29 cellular contexts compared by ENCODE assay signal in genomic region chr10:27995311-27995710, GRCh38. TPM values are rescaled to one million over a fixed set of nuclear protein-coding genes. Genes with fewer than 3 reads are reported as not detected.
"Had no signal": no experiment of that assay in that cellular context is flagged by ENCODE, and none has a peak within 500 bp of the region (broad histone marks: within the 10 kb centered on the region; RNA-seq: fewer than 3 reads in every experiment).

No MANE protein-coding gene starts in this region.

- FAIRE-seq: keratinocyte had no signal

- H3K4me1 ChIP-seq: ascending aorta, lower lobe of right lung, prostate gland, vagina had no signal

- H3K27me3 ChIP-seq: ascending aorta, brain microvascular endothelial cell, ovary, vagina had no signal

- H3K36me3 ChIP-seq: ascending aorta, brain microvascular endothelial cell, gastrocnemius medialis, lower lobe of right lung, neutrophil, ovary, prostate gland, thoracic aorta, vagina had no signal

- H3K4me3 ChIP-seq: ascending aorta, gastrocnemius medialis, lower lobe of right lung, ovary, prostate gland, thoracic aorta, vagina had no signal

- H3K27ac Mint-ChIP-seq: activated B cell treated with CpG ODN at 0.5 μM for 24 hours; activated CD4-positive, alpha-beta T cell treated with anti-CD3 and anti-CD28 coated beads for 36 hours; activated naive CD4-positive, alpha-beta T cell treated with anti-CD3 and anti-CD28 coated beads, Interleukin-2, amount 50 U/mL, for 72 hours; activated T-cell treated with anti-CD3 and anti-CD28 coated beads, Interleukin-2, amount 50 U/mL, for 24 hours; activated T-helper 17 cell treated with anti-CD3 and anti-CD28 coated beads, Interleukin-2, amount 50 U/mL, for 72 hours; dendritic cell treated with granulocyte-macrophage colony-stimulating factor and Interleukin-4, amounts not matched to agents 40 ng/mL and 50 ng/mL, for 4 days; naive thymus-derived CD4-positive, alpha-beta T cell; type B pancreatic cell had no signal

- H3K27ac ChIP-seq: ascending aorta, brain microvascular endothelial cell, gastrocnemius medialis, lower lobe of right lung, neutrophil, ovary, thoracic aorta, vagina had no signal

- ATAC-seq: activated CD4-positive, alpha-beta T cell treated with anti-CD3 and anti-CD28 coated beads for 36 hours; activated naive CD4-positive, alpha-beta T cell treated with anti-CD3 and anti-CD28 coated beads, Interleukin-2, amount 50 U/mL, for 72 hours; activated T-helper 17 cell treated with anti-CD3 and anti-CD28 coated beads, Interleukin-2, amount 50 U/mL, for 72 hours; esophagus mucosa; gastrocnemius medialis; left lobe of liver; lower lobe of right lung; naive thymus-derived CD4-positive, alpha-beta T cell had no signal

- H3K4me3 Mint-ChIP-seq: activated B cell treated with CpG ODN at 0.5 μM for 24 hours; activated CD4-positive, alpha-beta T cell treated with anti-CD3 and anti-CD28 coated beads for 36 hours; activated T-cell treated with anti-CD3 and anti-CD28 coated beads, Interleukin-2, amount 50 U/mL, for 24 hours; activated T-helper 17 cell treated with anti-CD3 and anti-CD28 coated beads, Interleukin-2, amount 50 U/mL, for 72 hours; dendritic cell treated with granulocyte-macrophage colony-stimulating factor and Interleukin-4, amounts not matched to agents 40 ng/mL and 50 ng/mL, for 4 days; naive thymus-derived CD4-positive, alpha-beta T cell; type B pancreatic cell had no signal

- H3K36me3 Mint-ChIP-seq: activated naive CD4-positive, alpha-beta T cell treated with anti-CD3 and anti-CD28 coated beads, Interleukin-2, amount 50 U/mL, for 72 hours; naive thymus-derived CD4-positive, alpha-beta T cell; type B pancreatic cell had no signal

- H3K9me3 ChIP-seq: ascending aorta, gastrocnemius medialis, lower lobe of right lung, neutrophil, ovary, prostate gland, thoracic aorta, vagina had no signal

- DNase-seq: activated B cell treated with CpG ODN at 0.5 μM for 24 hours; activated CD4-positive, alpha-beta T cell treated with anti-CD3 and anti-CD28 coated beads for 36 hours; activated CD4-positive, alpha-beta T cell treated with anti-CD3 and anti-CD28 coated beads, Interleukin-2, amount 50 U/mL, for 4 hours; activated CD8-positive, alpha-beta memory T cell treated with anti-CD3 and anti-CD28 coated beads for 24 hours; activated CD8-positive, alpha-beta memory T cell treated with anti-CD3 and anti-CD28 coated beads, Interleukin-2, amount 50 U/mL, for 4 hours; activated T-cell treated with anti-CD3 and anti-CD28 coated beads, Interleukin-2, amount 50 U/mL, for 24 hours; brain microvascular endothelial cell; caudate nucleus; effector CD8-positive, alpha-beta T cell; gastrocnemius medialis; hippocampal formation; lower lobe of right lung; naive thymus-derived CD4-positive, alpha-beta T cell; ovary; stimulated activated CD4-positive, alpha-beta T cell treated with anti-CD3 and anti-CD28 coated beads, Interleukin-4, amount 100 ng/mL, for 1 hour; stimulated activated naive CD4-positive, alpha-beta T cell; T1000 had no signal

- H3K9me3 Mint-ChIP-seq: activated B cell treated with CpG ODN at 0.5 μM for 24 hours; activated naive CD4-positive, alpha-beta T cell treated with anti-CD3 and anti-CD28 coated beads, Interleukin-2, amount 50 U/mL, for 72 hours; activated T-cell treated with anti-CD3 and anti-CD28 coated beads, Interleukin-2, amount 50 U/mL, for 24 hours; activated T-helper 17 cell treated with anti-CD3 and anti-CD28 coated beads, Interleukin-2, amount 50 U/mL, for 72 hours; dendritic cell treated with granulocyte-macrophage colony-stimulating factor and Interleukin-4, amounts not matched to agents 40 ng/mL and 50 ng/mL, for 4 days; naive thymus-derived CD4-positive, alpha-beta T cell; type B pancreatic cell had no signal

RNA-seq across cellular contexts. Expression of gene ODAD2, which starts 3.6 kb away (rescaled TPM):
- total RNA-seq: activated B cell treated with CpG ODN at 0.5 μM for 24 hours, ascending aorta, gastrocnemius medialis had no signal
- polyA plus RNA-seq: keratinocyte; naive thymus-derived CD4-positive, alpha-beta T cell had no signal
